Comparison of ENCODE assay signal across 23 cellular contexts in genomic region chr3:138776961-138777360, GRCh38.
"Had no signal": no experiment of that assay in that cellular context is flagged by ENCODE, and none has a peak within 500 bp of the region (broad histone marks: within the 10 kb centered on the region; RNA-seq: fewer than 3 reads in every experiment).

No MANE protein-coding gene starts in this region.

- H3K9me3 Mint-ChIP-seq: activated B cell treated with CpG ODN at 0.5 μM for 24 hours; activated CD4-positive, alpha-beta memory T cell treated with anti-CD3 and anti-CD28 coated beads for 36 hours; activated CD4-positive, alpha-beta T cell treated with anti-CD3 and anti-CD28 coated beads, Interleukin-2, amount 10 ng/mL, durations not matched to agents 24 days and 14 days; activated T-cell treated with anti-CD3 and anti-CD28 coated beads, Interleukin-2, amount 50 U/mL, for 4 hours had no signal

- H3K27me3 Mint-ChIP-seq: activated B cell treated with CpG ODN at 0.5 μM for 24 hours; activated CD4-positive, alpha-beta memory T cell treated with anti-CD3 and anti-CD28 coated beads for 36 hours; activated CD4-positive, alpha-beta T cell treated with anti-CD3 and anti-CD28 coated beads, Interleukin-2, amount 10 ng/mL, durations not matched to agents 24 days and 14 days had no signal

- H3K36me3 ChIP-seq: brain microvascular endothelial cell, cardiac muscle cell had no signal

- H3K27ac ChIP-seq: brain microvascular endothelial cell, cardiac muscle cell had no signal

- H3K4me1 Mint-ChIP-seq: activated B cell treated with CpG ODN at 0.5 μM for 24 hours had no signal

- DNase-seq: activated B cell treated with CpG ODN at 0.5 μM for 24 hours; activated CD4-positive, alpha-beta memory T cell treated with anti-CD3 and anti-CD28 coated beads for 36 hours; activated CD4-positive, alpha-beta T cell treated with anti-CD3 and anti-CD28 coated beads for 1 hour; activated CD4-positive, alpha-beta T cell treated with anti-CD3 and anti-CD28 coated beads, Interleukin-2, amount 10 ng/mL, durations not matched to agents 24 days and 14 days; activated CD8-positive, alpha-beta memory T cell treated with anti-CD3 and anti-CD28 coated beads for 24 hours; activated gamma-delta T cell treated with Interleukin-2 at 50 U/mL for 16 hours; activated naive CD4-positive, alpha-beta T cell treated with anti-CD3 and anti-CD28 coated beads, Interleukin-2, amount 50 U/mL, for 16 hours; activated T-cell treated with anti-CD3 and anti-CD28 coated beads, Interleukin-2, amount 50 U/mL, for 4 hours; aorta; cerebellar nuclear complex; KG1; NCI-H1092; NCI-H1417; NCI-H1930; NCI-H2171; NCI-H2227 treated with DMSO at 0.1 percent for 48 hours; NCI-H526 treated with DMSO at 0.1 percent for 48 hours; NCI-H82; SIG-M5; T-helper 2 cell; T1000 had no signal

- H3K27ac Mint-ChIP-seq: activated B cell treated with CpG ODN at 0.5 μM for 24 hours; activated CD4-positive, alpha-beta memory T cell treated with anti-CD3 and anti-CD28 coated beads for 36 hours; activated CD4-positive, alpha-beta T cell treated with anti-CD3 and anti-CD28 coated beads, Interleukin-2, amount 10 ng/mL, durations not matched to agents 24 days and 14 days had no signal

- H3K4me3 ChIP-seq: cardiac muscle cell had no signal

- H3K4me3 Mint-ChIP-seq: activated B cell treated with CpG ODN at 0.5 μM for 24 hours; activated CD4-positive, alpha-beta memory T cell treated with anti-CD3 and anti-CD28 coated beads for 36 hours; activated CD4-positive, alpha-beta T cell treated with anti-CD3 and anti-CD28 coated beads, Interleukin-2, amount 10 ng/mL, durations not matched to agents 24 days and 14 days; activated T-cell treated with anti-CD3 and anti-CD28 coated beads, Interleukin-2, amount 50 U/mL, for 4 hours had no signal

- ATAC-seq: activated T-cell treated with anti-CD3 and anti-CD28 coated beads, Interleukin-2, amount 50 U/mL, for 4 hours had no signal

- H3K27me3 ChIP-seq: brain microvascular endothelial cell, cardiac muscle cell had no signal
